Comparison of ENCODE assay signal across 2 cellular contexts in the genomic region with DNA sequence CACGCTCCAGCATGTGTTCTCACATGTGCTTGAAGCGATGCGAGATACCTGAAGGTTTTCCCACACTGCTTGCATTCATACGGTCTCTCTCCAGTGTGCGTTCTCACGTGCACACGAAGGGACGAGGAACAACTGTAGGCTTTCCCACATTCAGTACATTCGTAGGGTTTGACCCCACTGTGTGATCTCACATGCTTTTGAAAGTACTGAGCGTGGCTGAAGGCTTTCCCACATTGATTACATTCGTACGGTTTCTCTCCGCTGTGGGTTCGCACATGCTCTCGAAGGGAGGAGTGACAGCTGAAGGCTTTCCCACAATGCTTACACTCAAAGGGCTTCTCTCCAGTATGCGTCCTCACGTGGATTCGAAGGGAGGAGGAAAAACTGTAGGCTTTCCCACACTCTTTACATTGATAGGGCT.
A peak's percentile ranks its signal among the peaks of the same experiment; 100 is the strongest.
TF ChIP-seq lines count a peak whose summit lies in the region.

No MANE protein-coding gene starts in this region.

TF ChIP-seq in SK-N-SH, 30 proteins besides CTCF, POLR2A, EP300 and RAD21 (continued from another document):
- TF ChIP-seq, protein P1, sequence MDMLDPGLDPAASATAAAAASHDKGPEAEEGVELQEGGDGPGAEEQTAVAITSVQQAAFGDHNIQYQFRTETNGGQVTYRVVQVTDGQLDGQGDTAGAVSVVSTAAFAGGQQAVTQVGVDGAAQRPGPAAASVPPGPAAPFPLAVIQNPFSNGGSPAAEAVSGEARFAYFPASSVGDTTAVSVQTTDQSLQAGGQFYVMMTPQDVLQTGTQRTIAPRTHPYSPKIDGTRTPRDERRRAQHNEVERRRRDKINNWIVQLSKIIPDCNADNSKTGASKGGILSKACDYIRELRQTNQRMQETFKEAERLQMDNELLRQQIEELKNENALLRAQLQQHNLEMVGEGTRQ (IDR thresholded peaks at IDR 0.05; ENCODE audit: borderline replicate concordance, low read depth, low read length): no peak
- TF ChIP-seq TCF12 (IDR thresholded peaks at IDR 0.05): 0 out of 2 replicates have a peak, but pooled peaks have one; percentile 7
- no peak for TF ChIP-seq FOSL2 (IDR thresholded peaks at IDR 0.05; ENCODE audit: borderline replicate concordance, low read depth)
- TF ChIP-seq, protein P2, sequence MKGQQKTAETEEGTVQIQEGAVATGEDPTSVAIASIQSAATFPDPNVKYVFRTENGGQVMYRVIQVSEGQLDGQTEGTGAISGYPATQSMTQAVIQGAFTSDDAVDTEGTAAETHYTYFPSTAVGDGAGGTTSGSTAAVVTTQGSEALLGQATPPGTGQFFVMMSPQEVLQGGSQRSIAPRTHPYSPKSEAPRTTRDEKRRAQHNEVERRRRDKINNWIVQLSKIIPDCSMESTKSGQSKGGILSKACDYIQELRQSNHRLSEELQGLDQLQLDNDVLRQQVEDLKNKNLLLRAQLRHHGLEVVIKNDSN (IDR thresholded peaks at IDR 0.05; ENCODE audit: borderline replicate concordance, low read depth): peak; percentile 25; the same call in 1 of the 2 replicates

TF ChIP-seq in SK-N-SH treated with all-trans-retinoic acid at 6 μM for 48 hours, 23 proteins besides CTCF, POLR2A, EP300 and RAD21 (continued from another document):
- TF ChIP-seq, protein P3, sequence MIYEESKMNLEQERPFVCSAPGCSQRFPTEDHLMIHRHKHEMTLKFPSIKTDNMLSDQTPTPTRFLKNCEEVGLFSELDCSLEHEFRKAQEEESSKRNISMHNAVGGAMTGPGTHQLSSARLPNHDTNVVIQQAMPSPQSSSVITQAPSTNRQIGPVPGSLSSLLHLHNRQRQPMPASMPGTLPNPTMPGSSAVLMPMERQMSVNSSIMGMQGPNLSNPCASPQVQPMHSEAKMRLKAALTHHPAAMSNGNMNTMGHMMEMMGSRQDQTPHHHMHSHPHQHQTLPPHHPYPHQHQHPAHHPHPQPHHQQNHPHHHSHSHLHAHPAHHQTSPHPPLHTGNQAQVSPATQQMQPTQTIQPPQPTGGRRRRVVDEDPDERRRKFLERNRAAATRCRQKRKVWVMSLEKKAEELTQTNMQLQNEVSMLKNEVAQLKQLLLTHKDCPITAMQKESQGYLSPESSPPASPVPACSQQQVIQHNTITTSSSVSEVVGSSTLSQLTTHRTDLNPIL (CRISPR knock-in tag; IDR thresholded peaks at IDR 0.05; ENCODE audit: low read depth): no peak
- no peak for TF ChIP-seq ZFP30 (CRISPR knock-in tag; IDR thresholded peaks at IDR 0.05)
- no peak for TF ChIP-seq GLIS3 (CRISPR knock-in tag; IDR thresholded peaks at IDR 0.05)
TF ChIP-seq in SK-N-SH treated with all-trans-retinoic acid at 6 μM for 48 hours: peak in this region for 0.
